In genomic region chr2:237229905-237230304, GRCh38 we compare ENCODE assay signal across 30 cellular contexts.
"Had no signal": no experiment of that assay in that cellular context is flagged by ENCODE, and none has a peak within 500 bp of the region (broad histone marks: within the 10 kb centered on the region; RNA-seq: fewer than 3 reads in every experiment).

No MANE protein-coding gene starts in this region.

- DNase-seq: activated CD4-positive, alpha-beta T cell treated with anti-CD3 and anti-CD28 coated beads, Interleukin-2, amount 10 ng/mL, durations not matched to agents 24 days and 14 days; activated CD4-positive, alpha-beta T cell treated with anti-CD3 and anti-CD28 coated beads, Interleukin-2, amount 50 U/mL, for 4 hours; activated CD4-positive, CD25-positive, alpha-beta regulatory T cell; activated CD8-positive, alpha-beta T cell treated with anti-CD3 and anti-CD28 coated beads for 36 hours; activated gamma-delta T cell treated with Interleukin-2 at 50 U/mL for 16 hours; activated naive CD4-positive, alpha-beta T cell treated with anti-CD3 and anti-CD28 coated beads for 36 hours; activated T-cell treated with anti-CD3 and anti-CD28 coated beads for 4 hours; activated T-cell treated with anti-CD3 and anti-CD28 coated beads, Interleukin-2, amount 50 U/mL, for 4 hours; amniotic stem cell; aorta; brain microvascular endothelial cell; central memory CD4-positive, alpha-beta T cell; NCI-H1092 treated with DMSO at 0.1 percent for 48 hours; NCI-H1417; NCI-H146; NCI-H187; NCI-H2029 treated with DMSO at 0.1 percent for 48 hours; NCI-H2107; NCI-H2171 treated with DMSO at 0.1 percent for 48 hours; NCI-H2227 treated with DMSO at 0.1 percent for 48 hours; NCI-H524 treated with DMSO at 0.1 percent for 48 hours; Peyer's patch; RPMI8226; SIG-M5; T1000; WERI-Rb-1 had no signal

- H3K36me3 ChIP-seq: brain microvascular endothelial cell, Peyer's patch, WERI-Rb-1 had no signal

- H3K9ac ChIP-seq: KMS-11 had no signal

- H3K27ac Mint-ChIP-seq: activated CD4-positive, alpha-beta T cell treated with anti-CD3 and anti-CD28 coated beads, Interleukin-2, amount 10 ng/mL, durations not matched to agents 24 days and 14 days; activated CD8-positive, alpha-beta T cell treated with anti-CD3 and anti-CD28 coated beads for 36 hours; activated naive CD4-positive, alpha-beta T cell treated with anti-CD3 and anti-CD28 coated beads for 36 hours; activated naive CD4-positive, alpha-beta T cell treated with anti-CD3 and anti-CD28 coated beads, Interleukin-2, amount 50 U/mL, for 72 hours; activated T-helper 1 cell treated with anti-CD3 and anti-CD28 coated beads, Interleukin-12 subunit alpha, Interleukin-12 subunit beta, Interleukin-2, Interleukin-4 antibody, amounts not matched to agents 30 ng/mL and 10 ng/mL and 1 ng/mL, durations not matched to agents 14 hours and 24 hours and 36 hours had no signal

- H3K27ac ChIP-seq: brain microvascular endothelial cell, KMS-11, Peyer's patch, WERI-Rb-1 had no signal

- H3K9me3 Mint-ChIP-seq: activated CD8-positive, alpha-beta T cell treated with anti-CD3 and anti-CD28 coated beads for 36 hours; activated naive CD4-positive, alpha-beta T cell treated with anti-CD3 and anti-CD28 coated beads for 36 hours; activated T-cell treated with anti-CD3 and anti-CD28 coated beads, Interleukin-2, amount 50 U/mL, for 4 hours; activated T-helper 1 cell treated with anti-CD3 and anti-CD28 coated beads, Interleukin-12 subunit alpha, Interleukin-12 subunit beta, Interleukin-2, Interleukin-4 antibody, amounts not matched to agents 30 ng/mL and 10 ng/mL and 1 ng/mL, durations not matched to agents 14 hours and 24 hours and 36 hours had no signal

- ATAC-seq: activated CD8-positive, alpha-beta T cell treated with anti-CD3 and anti-CD28 coated beads for 36 hours; activated naive CD4-positive, alpha-beta T cell treated with anti-CD3 and anti-CD28 coated beads, Interleukin-2, amount 50 U/mL, for 72 hours; activated T-cell treated with anti-CD3 and anti-CD28 coated beads, Interleukin-2, amount 50 U/mL, for 4 hours; Right ventricle myocardium inferior had no signal

- H3K4me3 ChIP-seq: Peyer's patch had no signal

- H3K4me1 ChIP-seq: Peyer's patch had no signal

- H3K4me2 ChIP-seq: KMS-11 had no signal

- H3K9me3 ChIP-seq: Peyer's patch had no signal

- H3K36me3 Mint-ChIP-seq: activated naive CD4-positive, alpha-beta T cell treated with anti-CD3 and anti-CD28 coated beads, Interleukin-2, amount 50 U/mL, for 72 hours had no signal

- H3K27me3 ChIP-seq: brain microvascular endothelial cell, Peyer's patch had no signal

- H3K4me3 Mint-ChIP-seq: activated CD4-positive, alpha-beta T cell treated with anti-CD3 and anti-CD28 coated beads, Interleukin-2, amount 10 ng/mL, durations not matched to agents 24 days and 14 days; activated CD8-positive, alpha-beta T cell treated with anti-CD3 and anti-CD28 coated beads for 36 hours; activated naive CD4-positive, alpha-beta T cell treated with anti-CD3 and anti-CD28 coated beads for 36 hours; activated T-cell treated with anti-CD3 and anti-CD28 coated beads, Interleukin-2, amount 50 U/mL, for 4 hours; activated T-helper 1 cell treated with anti-CD3 and anti-CD28 coated beads, Interleukin-12 subunit alpha, Interleukin-12 subunit beta, Interleukin-2, Interleukin-4 antibody, amounts not matched to agents 30 ng/mL and 10 ng/mL and 1 ng/mL, durations not matched to agents 14 hours and 24 hours and 36 hours had no signal
